Comparison of ENCODE assay signal across 9 cellular contexts in the genomic region with DNA sequence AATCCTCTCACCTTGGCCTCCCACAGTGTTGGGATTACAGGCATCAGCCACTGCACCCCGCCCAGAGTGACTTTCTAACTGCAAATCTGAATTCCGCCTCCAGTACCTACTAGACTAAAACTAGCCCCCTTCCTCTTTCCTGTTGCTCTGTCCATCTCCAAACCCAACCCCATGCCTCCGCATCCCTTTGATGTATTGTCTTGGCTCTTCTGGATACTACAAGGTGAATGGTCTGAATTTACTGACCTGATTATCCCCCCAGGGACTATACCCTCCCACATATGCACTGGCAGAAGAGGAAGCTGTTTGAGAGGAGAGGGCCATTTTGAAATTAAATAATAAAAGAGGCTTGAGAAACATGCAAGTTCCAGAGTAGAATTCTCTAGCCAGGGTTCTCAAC. TPM values are rescaled to one million over a fixed set of nuclear protein-coding genes. Genes with fewer than 3 reads are reported as not detected.
"Had no signal": no experiment of that assay in that cellular context is flagged by ENCODE, and none has a peak within 500 bp of the region (broad histone marks: within the 10 kb centered on the region; RNA-seq: fewer than 3 reads in every experiment).

No MANE protein-coding gene starts in this region.

- H3K36me3 Mint-ChIP-seq: IgD-negative memory B cell had no signal

- H3K27ac ChIP-seq: HL-60 had no signal

- H3K4me2 ChIP-seq: GM23338 had no signal

- H3K4me1 ChIP-seq: HAP-1 had no signal

- H3K27ac Mint-ChIP-seq: GM23338, HFFc6, IgD-negative memory B cell had no signal

- H3K9me3 ChIP-seq: HAP-1 had no signal

- H2AFZ ChIP-seq: GM23338 had no signal

- H3K4me1 Mint-ChIP-seq: IgD-negative memory B cell had no signal

- H3K4me3 Mint-ChIP-seq: GM23338, HFFc6, IgD-negative memory B cell had no signal

- H3K4me3 ChIP-seq: GM23338, HAP-1 had no signal

- FAIRE-seq: HepG2 had no signal

- H3K36me3 ChIP-seq: HAP-1 had no signal

- DNase-seq: H7, HFFc6 had no signal

- H3K27me3 Mint-ChIP-seq: IgD-negative memory B cell had no signal

RNA-seq across cellular contexts. Expression of a gene that starts 17.7 kb away (rescaled TPM):
- total RNA-seq: GM23338, H4, H7, HepG2, HFFc6, HT1080 had no signal
- polyA plus RNA-seq: GM23338, HepG2, IgD-negative memory B cell had no signal
